8 cellular contexts compared by ENCODE assay signal in the genomic region with DNA sequence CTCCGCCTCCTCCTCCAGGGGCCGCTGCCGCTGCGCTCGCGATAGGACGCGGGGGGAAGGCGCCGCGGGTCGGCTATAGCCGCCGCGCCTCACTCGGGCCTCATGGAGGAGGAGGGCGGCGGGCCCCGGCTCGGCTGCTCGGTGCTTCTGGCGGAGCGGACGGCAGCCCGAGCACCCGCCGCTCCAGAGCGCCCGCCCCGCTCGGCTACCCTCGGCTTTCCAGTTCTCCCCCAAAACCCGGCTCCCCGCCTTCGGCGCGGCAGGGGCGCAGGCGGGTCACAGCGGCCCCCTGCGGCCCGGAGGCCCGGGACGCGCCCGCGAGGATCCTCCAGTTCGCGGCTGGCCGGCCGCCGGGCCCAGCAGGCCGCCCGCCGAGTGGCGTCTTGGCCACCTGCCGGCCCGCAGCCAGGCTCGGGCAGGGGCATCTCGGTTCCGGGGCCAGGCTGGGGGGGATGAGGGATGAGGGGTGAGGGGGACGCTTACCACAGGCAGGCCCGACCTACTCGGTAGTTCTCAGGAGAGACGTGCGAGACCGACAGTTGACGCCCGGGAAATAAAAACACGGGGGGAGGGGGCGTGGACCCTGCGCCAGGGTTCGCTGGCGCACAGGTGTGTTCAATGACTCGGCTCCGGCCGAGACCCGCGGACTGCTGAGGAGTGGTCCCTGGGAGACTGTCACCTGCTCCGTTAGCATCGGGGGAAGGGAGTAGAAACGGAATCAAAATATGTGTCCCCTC. TPM values are rescaled to one million over a fixed set of nuclear protein-coding genes. Genes with fewer than 3 reads are reported as not detected.
A peak's percentile ranks its signal among the peaks of the same experiment; 100 is the strongest.
DNase-seq lines count a peak whose midpoint lies in the region; ATAC-seq and TF ChIP-seq lines count a peak whose summit lies in the region.

A gene with protein sequence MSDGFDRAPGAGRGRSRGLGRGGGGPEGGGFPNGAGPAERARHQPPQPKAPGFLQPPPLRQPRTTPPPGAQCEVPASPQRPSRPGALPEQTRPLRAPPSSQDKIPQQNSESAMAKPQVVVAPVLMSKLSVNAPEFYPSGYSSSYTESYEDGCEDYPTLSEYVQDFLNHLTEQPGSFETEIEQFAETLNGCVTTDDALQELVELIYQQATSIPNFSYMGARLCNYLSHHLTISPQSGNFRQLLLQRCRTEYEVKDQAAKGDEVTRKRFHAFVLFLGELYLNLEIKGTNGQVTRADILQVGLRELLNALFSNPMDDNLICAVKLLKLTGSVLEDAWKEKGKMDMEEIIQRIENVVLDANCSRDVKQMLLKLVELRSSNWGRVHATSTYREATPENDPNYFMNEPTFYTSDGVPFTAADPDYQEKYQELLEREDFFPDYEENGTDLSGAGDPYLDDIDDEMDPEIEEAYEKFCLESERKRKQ (minus strand): TSS at position 221 of the 737 bp plus-strand sequence. CDS start 231 bp downstream, outside the sequence.

- DNase-seq in GM10248 (ENCODE audit: extremely low spot score) (peak; percentile 92), HCT116 (ENCODE audit: low read depth, low spot score) (peak; percentile 64), MM.1S (peak; percentile 79), glutamatergic neuron (peak; percentile 93), ovary (peak; percentile 76 to 87 (median 81)), thyroid gland (peak; percentile 79 to 82)
- DNase-seq in activated naive CD4-positive, alpha-beta T cell treated with anti-CD3 and anti-CD28 coated beads, Interleukin-2, amount 50 U/mL, for 72 hours (ENCODE audit: low spot score in 2 of 2) = peak; percentile 84

- H3K27me3 ChIP-seq in HCT116 (ENCODE audit: insufficient read depth, low read length) (no peaks in the 10 kb centered on the region), MM.1S (replicated peaks; ENCODE audit: insufficient read depth, low read length) (no peaks in the 10 kb centered on the region), ovary (no peaks in the 10 kb centered on the region), thyroid gland (no peaks in the 10 kb centered on the region)

- peaks cover 6% of the 10 kb centered on the region for H3K27me3 Mint-ChIP-seq in glutamatergic neuron (ENCODE audit: unreplicated experiment)

- 1% methylated on average over 71 to 82 of the region's 82 CpGs for WGBS in ovary, 3 donors
- 1 to 17% methylated on average over 3 to 46 of the region's 82 CpGs for WGBS in thyroid gland, 2 donors

- H2AFZ ChIP-seq in HCT116 (ENCODE audit: low read depth, low read length, poor library complexity, severe bottlenecking) (peak within 1 kb of the TSS; percentile 85), MM.1S (ENCODE audit: low read length) (peak within 1 kb of the TSS; percentile 86)

- H3K36me3 Mint-ChIP-seq in activated naive CD4-positive, alpha-beta T cell treated with anti-CD3 and anti-CD28 coated beads, Interleukin-2, amount 50 U/mL, for 72 hours = peaks cover 0 to 6% of the 10 kb centered on the region in 2 donors
- H3K36me3 Mint-ChIP-seq in glutamatergic neuron (ENCODE audit: unreplicated experiment) = no peaks in the 10 kb centered on the region

- H4K20me1 ChIP-seq in HCT116 (ENCODE audit: insufficient read depth) (no peaks in the 10 kb centered on the region), MM.1S (ENCODE audit: insufficient read depth, low read length) (no peaks in the 10 kb centered on the region)

- TF ChIP-seq POLR2A in HCT116 (IDR thresholded peaks at IDR 0.05; ENCODE audit: borderline replicate concordance, extremely low read depth, insufficient read depth, insufficient read length) = no peak
- peak; percentile 43 for TF ChIP-seq POLR2A in ovary (IDR thresholded peaks at IDR 0.05)
- peak in 1 of 2 donors; percentile 77 for TF ChIP-seq POLR2A in thyroid gland (IDR thresholded peaks at IDR 0.05)

- peaks cover 10 to 18% of the 10 kb centered on the region in 2 experiments for H3K4me1 ChIP-seq in HCT116 (ENCODE audit: control insufficient read depth in 1 of 2, insufficient read depth in 2 of 2, low read length in 2 of 2)
- H3K4me1 ChIP-seq in MM.1S (ENCODE audit: low read length) = peaks cover 13% of the 10 kb centered on the region
- H3K4me1 ChIP-seq in ovary (ENCODE audit: insufficient read depth) = no peaks in the 10 kb centered on the region
- H3K4me1 ChIP-seq in thyroid gland = peaks cover 26 to 27% of the 10 kb centered on the region in 2 donors

- ATAC-seq in HCT116 (peak; percentile 89), SK-N-SH treated with all-trans-retinoic acid at 6 μM for 48 hours (peak; percentile 87)
- peak; percentile 68 to 78 for ATAC-seq in activated naive CD4-positive, alpha-beta T cell treated with anti-CD3 and anti-CD28 coated beads, Interleukin-2, amount 50 U/mL, for 72 hours

- no TSS peak for BruUV-seq in HCT116 (replicated peaks; lab: Mats Ljungman, UMichigan)

- peaks cover 9% of the 10 kb centered on the region; the same call in 1 of the 2 replicates for H3F3A ChIP-seq in MM.1S (ENCODE audit: insufficient read depth, low read length)

- peaks cover 16 to 22% of the 10 kb centered on the region in 2 experiments; a peak in 3 of 4 replicates for H3K36me3 ChIP-seq in HCT116 (ENCODE audit: control insufficient read depth in 1 of 2, insufficient read depth in 2 of 2, low read length in 2 of 2)
- no peaks in the 10 kb centered on the region for H3K36me3 ChIP-seq in MM.1S (replicated peaks; ENCODE audit: insufficient read depth, low read length)
- no peaks in the 10 kb centered on the region for H3K36me3 ChIP-seq in ovary
- peaks cover 2 to 3% of the 10 kb centered on the region in 2 donors for H3K36me3 ChIP-seq in thyroid gland

- peak within 1 kb of the TSS; percentile 89 to 96 for H3K27ac Mint-ChIP-seq in activated naive CD4-positive, alpha-beta T cell treated with anti-CD3 and anti-CD28 coated beads, Interleukin-2, amount 50 U/mL, for 72 hours
- H3K27ac Mint-ChIP-seq in glutamatergic neuron (ENCODE audit: unreplicated experiment) = peak within 1 kb of the TSS; percentile 96

- no peaks in the 10 kb centered on the region for H3K9me3 Mint-ChIP-seq in activated naive CD4-positive, alpha-beta T cell treated with anti-CD3 and anti-CD28 coated beads, Interleukin-2, amount 50 U/mL, for 72 hours
- peaks cover 10% of the 10 kb centered on the region for H3K9me3 Mint-ChIP-seq in glutamatergic neuron (ENCODE audit: unreplicated experiment)

- no peak for TF ChIP-seq RAD21 in HCT116 (IDR thresholded peaks at IDR 0.05; ENCODE audit: low read depth)

- H3K79me2 ChIP-seq in HCT116 (ENCODE audit: insufficient read depth, low read length) = peaks cover 44% of the 10 kb centered on the region
- peaks cover 43% of the 10 kb centered on the region for H3K79me2 ChIP-seq in MM.1S (ENCODE audit: low read length)

- intact Hi-C loops in HCT116 (cut with micrococcal nuclease) (loop anchor here (5.0 kb wide), 1 partner anchor 75 kb away; a partner anchor contains a TSS), ovary (cut with DNase I) (loop anchor here in 3 of 4 donors (2.0 to 5.0 kb wide), 3 partner anchors 45 to 75 kb away; a partner anchor contains a TSS), thyroid gland (cut with DNase I) (no loop called here)

- RAD21 ChIA-PET in HCT116 (lab: Charles Lee; ENCODE audit: low non-redundant PET in 1 of 2, low total read pairs in 2 of 2, uncharacterized antibody in 2 of 2, unreplicated experiment in 2 of 2) = no interaction called here

- H3K9me2 ChIP-seq in HCT116 (ENCODE audit: insufficient read depth) (no peaks in the 10 kb centered on the region), MM.1S (replicated peaks; ENCODE audit: insufficient read depth, low read length) (no peaks in the 10 kb centered on the region)

- H3K4me3 ChIP-seq in HCT116 (replicated peaks in 1 of 2; ENCODE audit: low read depth in 1 of 2, low read length in 2 of 2) (peak within 1 kb of the TSS; percentile 81 to 84), MM.1S (ENCODE audit: low read length) (peak within 1 kb of the TSS; percentile 95), ovary (peak within 1 kb of the TSS; percentile 88), thyroid gland (replicated peaks in 1 of 3) (peak within 1 kb of the TSS; percentile 80 to 84 (median 84))

- H3K9ac ChIP-seq in HCT116 (ENCODE audit: low read length) (peak within 1 kb of the TSS; percentile 77), MM.1S (ENCODE audit: low read length) (peak within 1 kb of the TSS; percentile 92)

- H3K9me3 ChIP-seq in HCT116 (ENCODE audit: control insufficient read depth in 1 of 2, insufficient read depth in 1 of 2, low read depth in 1 of 2, low read length in 2 of 2) (no peaks in the 10 kb centered on the region), MM.1S (replicated peaks; ENCODE audit: insufficient read depth, low read length) (no peaks in the 10 kb centered on the region), ovary (no peaks in the 10 kb centered on the region), thyroid gland (no peaks in the 10 kb centered on the region)

- peak within 1 kb of the TSS; percentile 95 for H3K4me3 Mint-ChIP-seq in glutamatergic neuron (ENCODE audit: unreplicated experiment)

- CTCF ChIA-PET in GM10248 (lab: Yijun Ruan, JAX) (interaction anchor here (1.0 to 1.7 kb wide), 4 partner anchors 16 to 80 kb away, joined by 3 to 5 read pairs (median 3); a partner anchor contains a TSS), HCT116 (lab: Charles Lee) (no interaction called here)

- peak; percentile 68 for TF ChIP-seq CTCF in GM10248 (IDR thresholded peaks at IDR 0.05; ENCODE audit: control extremely low read depth, extremely low read depth, low read depth, missing control alignments)
- TF ChIP-seq CTCF in HCT116 (IDR thresholded peaks at IDR 0.05 in 2 of 3, conservative IDR thresholded peaks at IDR 0.05 in 1 of 3; ENCODE audit: borderline replicate concordance in 1 of 3, insufficient read depth in 1 of 3, low read depth in 2 of 3, low read length in 2 of 3) = peak; percentile 41 to 65 (median 57); a peak in 5 of 6 replicates
- peak; percentile 41 for TF ChIP-seq CTCF in MM.1S (IDR thresholded peaks at IDR 0.05; ENCODE audit: low read length)
- TF ChIP-seq CTCF in glutamatergic neuron (IDR thresholded peaks at IDR 0.05; ENCODE audit: partially characterized antibody, unreplicated experiment) = peak; percentile 23
- peak; percentile 56 to 75 (median 74) for TF ChIP-seq CTCF in ovary (IDR thresholded peaks at IDR 0.05)
- peak in 5 of 6 experiments; percentile 9 to 81 (median 69) for TF ChIP-seq CTCF in thyroid gland (IDR thresholded peaks at IDR 0.05)

- no peak for TF ChIP-seq EP300 in ovary (IDR thresholded peaks at IDR 0.05)

- H3K27ac ChIP-seq in HCT116 (ENCODE audit: low read depth, low read length) (peak within 1 kb of the TSS; percentile 97), MM.1S (ENCODE audit: low read length) (peak within 1 kb of the TSS; percentile 86; the same call in 1 of the 2 replicates), ovary (peak within 1 kb of the TSS; percentile 95 to 97), thyroid gland (peak within 1 kb of the TSS; percentile 94 to 99 (median 99))

- H3K4me2 ChIP-seq in HCT116 (ENCODE audit: low read length) = peak within 1 kb of the TSS; percentile 94
- H3K4me2 ChIP-seq in MM.1S (ENCODE audit: low read depth, low read length) = peak within 1 kb of the TSS; percentile 94

- POLR2A ChIA-PET in GM10248 (lab: Yijun Ruan, JAX) (no interaction called here), HCT116 (lab: Charles Lee) (interaction anchor here (1.0 kb wide), 1 partner anchor 73 kb away, joined by 3 read pairs; a partner anchor contains a TSS)

- no peaks in the 10 kb centered on the region for H3K4me1 Mint-ChIP-seq in glutamatergic neuron (ENCODE audit: low read depth, unreplicated experiment)

RNA-seq across cellular contexts. Expression of the gene that starts here (rescaled TPM):
- total RNA-seq in HCT116 (2021; ENCODE audit: unreplicated experiment) (83.8 TPM), glutamatergic neuron (ENCODE audit: unreplicated experiment) (127 TPM), ovary (10 to 100 TPM; 45.3 to 75.8 (median 61.6) TPM), thyroid gland (100 to 1,000 TPM in 1 of 4 donors, 10 to 100 TPM in 3; 84.5 to 105 (median 98.5) TPM)
- 31.1 and 53.1 TPM in 2 replicates for polyA plus RNA-seq in HCT116 (2012)
- total RNA-seq in activated naive CD4-positive, alpha-beta T cell treated with anti-CD3 and anti-CD28 coated beads, Interleukin-2, amount 50 U/mL, for 72 hours = 10 to 100 TPM; 19.1 to 44.6 TPM
- 10 to 100 TPM; 49.7 to 65.9 TPM for polyA plus RNA-seq in ovary

Comparison
In these comparisons a context has a peak if more than half of its experiments do, and no peak if none do; other contexts are left out.
1. Peak in every context shown above with its lines: DNase-seq, ATAC-seq, H3K4me3 ChIP-seq and H3K27ac ChIP-seq.
2. CTCF ChIP-seq: peak in every context shown above with its lines; median percentile 74 in ovary; 69 in thyroid gland; 68 in GM10248; 57 in HCT116; 41 in MM.1S; 23 in glutamatergic neuron.